ENCODE assay signal across 8 cellular contexts in the genomic region with DNA sequence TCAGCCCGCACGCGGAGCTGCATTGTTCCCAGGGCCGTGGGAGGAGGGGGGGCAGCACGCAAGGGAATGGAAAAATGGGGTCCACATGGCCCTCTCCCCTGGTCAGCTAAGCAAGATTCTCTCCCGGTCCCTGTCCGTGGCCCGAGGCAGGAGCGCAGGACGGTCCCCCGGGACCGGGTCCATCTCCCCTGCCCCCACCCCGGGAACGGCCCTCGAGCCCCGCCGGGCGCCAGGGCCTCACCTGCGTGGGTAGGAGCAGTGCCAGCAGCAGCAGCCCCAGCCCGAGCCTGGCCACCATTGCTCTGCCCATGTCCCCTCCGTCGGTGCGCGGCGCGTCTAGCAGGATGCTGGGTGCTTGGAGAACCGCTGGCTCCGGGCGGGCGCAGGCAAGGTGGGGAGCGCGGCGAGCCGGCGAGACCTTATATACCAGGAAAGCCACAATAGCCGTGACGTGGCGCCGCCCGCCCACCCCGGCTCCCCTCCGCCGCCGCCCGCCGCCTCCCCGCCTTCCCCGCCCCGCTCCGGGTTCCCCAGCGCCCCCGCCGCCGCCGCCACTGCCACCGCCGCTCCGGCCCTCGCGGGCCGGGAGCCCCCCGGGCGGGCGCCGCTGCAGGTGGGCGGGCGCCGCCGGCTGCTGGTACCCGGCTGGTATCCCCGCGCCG. TPM values are rescaled to one million over a fixed set of nuclear protein-coding genes. Genes with fewer than 3 reads are reported as not detected.
DNase-seq lines count a peak whose midpoint lies in the region; ATAC-seq, FAIRE-seq and TF ChIP-seq lines count a peak whose summit lies in the region.

A gene with protein sequence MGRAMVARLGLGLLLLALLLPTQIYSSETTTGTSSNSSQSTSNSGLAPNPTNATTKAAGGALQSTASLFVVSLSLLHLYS (minus strand): TSS at position 393 of the 662 bp plus-strand sequence. CDS start 83 bp downstream, at position 310.

- WGBS in heart right ventricle, 2 donors = 1 to 2% methylated on average over 41 to 60 of the region's 73 CpGs

- peak within 1 kb of the TSS; percentile 67 for H3K4me3 ChIP-seq in GM06990 (replicated peaks; ENCODE audit: low read depth, low read length)
- peak within 1 kb of the TSS; percentile 69 for H3K4me3 ChIP-seq in HEK293 (ENCODE audit: low read depth, low read length)
- H3K4me3 ChIP-seq in heart right ventricle = peak within 1 kb of the TSS; percentile 20 to 73 (median 54)
- peak within 1 kb of the TSS; percentile 55 for H3K4me3 ChIP-seq in retinal pigment epithelial cell (ENCODE audit: low read length)

- H3K27ac ChIP-seq in HEK293 (ENCODE audit: extremely low read depth, low read depth, low read length) (peak within 1 kb of the TSS; percentile 70; the same call in 1 of the 2 replicates), heart right ventricle (peak within 1 kb of the TSS in 1 of 10 donors; percentile 20)

- intact Hi-C loops in heart right ventricle (cut with DNase I) = loop anchor here in 5 of 10 donors (10.0 kb wide), 4 partner anchors 360 to 640 kb away; no protein-coding TSS in a partner anchor

- no peak for FAIRE-seq in GM19239 (lab: Jason Lieb, UNC)

- H3K27me3 ChIP-seq in GM06990 (replicated peaks; ENCODE audit: control insufficient read depth, insufficient read depth, low read length) (no peaks in the 10 kb centered on the region; the same call in none of the 2 replicates), heart right ventricle (peaks cover 27 to 95% (median 84%) of the 10 kb centered on the region in 7 donors)

- no peak for TF ChIP-seq CTCF in GM06990 (IDR thresholded peaks at IDR 0.05; ENCODE audit: insufficient read depth, low read length, poor library complexity, severe bottlenecking)
- TF ChIP-seq CTCF in HEK293 (tag by site-specific recombination; IDR thresholded peaks at IDR 0.05) = no peak
- no peak for TF ChIP-seq CTCF in heart right ventricle (IDR thresholded peaks at IDR 0.05)
- no peak for TF ChIP-seq CTCF in retinal pigment epithelial cell (conservative IDR thresholded peaks at IDR 0.05; ENCODE audit: low read depth, low read length)

- DNase-seq in GM06990 (ENCODE audit: extremely low read depth, insufficient read length) (peak; percentile 27), NCI-H2107 treated with DMSO at 0.1 percent for 48 hours (lab: John Stamatoyannopoulos, UW; ENCODE audit: unreplicated experiment) (peak; percentile 57), heart right ventricle (peak in 1 of 2 donors; percentile 9), retinal pigment epithelial cell (ENCODE audit: low read depth) (no peak), globus pallidus (ENCODE audit: low spot score) (no peak), GM19239 (ENCODE audit: insufficient read length, low spot score) (no peak)
- DNase-seq in activated T-cell treated with anti-CD3 and anti-CD28 coated beads, Interleukin-2, amount 50 U/mL, for 48 hours = peak; percentile 36 to 43

- H3K9me3 ChIP-seq in HEK293 (ENCODE audit: control insufficient read depth, insufficient read depth, low read depth, low read length) = no peaks in the 10 kb centered on the region
- H3K9me3 ChIP-seq in heart right ventricle = no peaks in the 10 kb centered on the region

- H3K4me1 ChIP-seq in HEK293 (ENCODE audit: control insufficient read depth, insufficient read depth, low read length) (no peaks in the 10 kb centered on the region), heart right ventricle (peaks cover 5 to 26% (median 20%) of the 10 kb centered on the region in 9 donors)

- no peaks in the 10 kb centered on the region for H3K36me3 ChIP-seq in GM06990 (ENCODE audit: control insufficient read depth, insufficient read depth, low read length)
- no peaks in the 10 kb centered on the region for H3K36me3 ChIP-seq in HEK293 (ENCODE audit: control insufficient read depth in 2 of 2, insufficient read depth in 1 of 2, low read length in 2 of 2)
- no peaks in the 10 kb centered on the region for H3K36me3 ChIP-seq in heart right ventricle

- ATAC-seq in heart right ventricle = peak in 2 of 8 donors; percentile 26 to 47

- POLR2A ChIA-PET in HEK293 (lab: Yijun Ruan, JAX) = interaction anchor here (0.6 to 1.1 kb wide), 4 partner anchors 175 to 649 kb away, joined by 3 to 9 read pairs (median 3); partner anchors contain the start of gene ATG5

- CTCF ChIA-PET in HEK293 (lab: Yijun Ruan, JAX) = interaction anchor here (0.7 to 1.1 kb wide), 5 partner anchors 11 to 294 kb away, joined by 3 to 4 read pairs (median 3); no protein-coding TSS in a partner anchor

TF ChIP-seq in HEK293, 187 proteins besides CTCF, POLR2A, EP300 and RAD21 (continues in another document):
- TF ChIP-seq ZNF837 (tag by site-specific recombination; IDR thresholded peaks at IDR 0.05) = no peak
- peak; percentile 55; the same call in 1 of the 2 replicates for TF ChIP-seq YY1 (tag by site-specific recombination; IDR thresholded peaks at IDR 0.05)
- no peak for TF ChIP-seq IKZF3 (tag by site-specific recombination; IDR thresholded peaks at IDR 0.05)
- TF ChIP-seq, protein P1, sequence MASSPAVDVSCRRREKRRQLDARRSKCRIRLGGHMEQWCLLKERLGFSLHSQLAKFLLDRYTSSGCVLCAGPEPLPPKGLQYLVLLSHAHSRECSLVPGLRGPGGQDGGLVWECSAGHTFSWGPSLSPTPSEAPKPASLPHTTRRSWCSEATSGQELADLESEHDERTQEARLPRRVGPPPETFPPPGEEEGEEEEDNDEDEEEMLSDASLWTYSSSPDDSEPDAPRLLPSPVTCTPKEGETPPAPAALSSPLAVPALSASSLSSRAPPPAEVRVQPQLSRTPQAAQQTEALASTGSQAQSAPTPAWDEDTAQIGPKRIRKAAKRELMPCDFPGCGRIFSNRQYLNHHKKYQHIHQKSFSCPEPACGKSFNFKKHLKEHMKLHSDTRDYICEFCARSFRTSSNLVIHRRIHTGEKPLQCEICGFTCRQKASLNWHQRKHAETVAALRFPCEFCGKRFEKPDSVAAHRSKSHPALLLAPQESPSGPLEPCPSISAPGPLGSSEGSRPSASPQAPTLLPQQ (tag by site-specific recombination; IDR thresholded peaks at IDR 0.05) = peak; percentile 45
- TF ChIP-seq GLI4 (tag by site-specific recombination; IDR thresholded peaks at IDR 0.05) = 0 out of 2 replicates have a peak, but pooled peaks have one; percentile 31
- peak; percentile 63 for TF ChIP-seq ZFHX2 (tag by site-specific recombination; conservative IDR thresholded peaks at IDR 0.05)
- TF ChIP-seq ZNF473 (tag by site-specific recombination; IDR thresholded peaks at IDR 0.05) = no peak
- TF ChIP-seq ZNF423 (tag by site-specific recombination; IDR thresholded peaks at IDR 0.05) = 0 out of 2 replicates have a peak, but pooled peaks have one; percentile 4
- no peak for TF ChIP-seq ZBTB49 (tag by site-specific recombination; IDR thresholded peaks at IDR 0.05; ENCODE audit: low read depth)
- 0 out of 2 replicates have a peak, but pooled peaks have one; percentile 54 for TF ChIP-seq ZFP37 (tag by site-specific recombination; IDR thresholded peaks at IDR 0.05)
- TF ChIP-seq ZFP69B (tag by site-specific recombination; IDR thresholded peaks at IDR 0.05) = peak; percentile 25; the same call in 1 of the 2 replicates
- TF ChIP-seq, protein P2, sequence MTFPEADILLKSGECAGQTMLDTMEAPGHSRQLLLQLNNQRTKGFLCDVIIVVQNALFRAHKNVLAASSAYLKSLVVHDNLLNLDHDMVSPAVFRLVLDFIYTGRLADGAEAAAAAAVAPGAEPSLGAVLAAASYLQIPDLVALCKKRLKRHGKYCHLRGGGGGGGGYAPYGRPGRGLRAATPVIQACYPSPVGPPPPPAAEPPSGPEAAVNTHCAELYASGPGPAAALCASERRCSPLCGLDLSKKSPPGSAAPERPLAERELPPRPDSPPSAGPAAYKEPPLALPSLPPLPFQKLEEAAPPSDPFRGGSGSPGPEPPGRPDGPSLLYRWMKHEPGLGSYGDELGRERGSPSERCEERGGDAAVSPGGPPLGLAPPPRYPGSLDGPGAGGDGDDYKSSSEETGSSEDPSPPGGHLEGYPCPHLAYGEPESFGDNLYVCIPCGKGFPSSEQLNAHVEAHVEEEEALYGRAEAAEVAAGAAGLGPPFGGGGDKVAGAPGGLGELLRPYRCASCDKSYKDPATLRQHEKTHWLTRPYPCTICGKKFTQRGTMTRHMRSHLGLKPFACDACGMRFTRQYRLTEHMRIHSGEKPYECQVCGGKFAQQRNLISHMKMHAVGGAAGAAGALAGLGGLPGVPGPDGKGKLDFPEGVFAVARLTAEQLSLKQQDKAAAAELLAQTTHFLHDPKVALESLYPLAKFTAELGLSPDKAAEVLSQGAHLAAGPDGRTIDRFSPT (tag by site-specific recombination; IDR thresholded peaks at IDR 0.05) = 0 out of 2 replicates have a peak, but pooled peaks have one; percentile 30
- peak; percentile 23; the same call in 1 of the 2 replicates for TF ChIP-seq EGR2 (tag by site-specific recombination; IDR thresholded peaks at IDR 0.05; ENCODE audit: low read depth)
- TF ChIP-seq ZNF48 (tag by site-specific recombination; IDR thresholded peaks at IDR 0.05) = no peak
- no peak for TF ChIP-seq ZNF76 (tag by site-specific recombination; IDR thresholded peaks at IDR 0.05; ENCODE audit: borderline replicate concordance, low read depth)
- 0 out of 2 replicates have a peak, but pooled peaks have one; percentile 45 for TF ChIP-seq ZNF391 (tag by site-specific recombination; IDR thresholded peaks at IDR 0.05; ENCODE audit: borderline replicate concordance, low read depth)

RNA-seq across cellular contexts. Expression of the gene that starts here (rescaled TPM):
- 1 to 10 TPM in 1 of 10 donors, under 1 TPM in 7, not detected in 2; 0.17 to 1.6 (median 0.64) TPM for total RNA-seq in heart right ventricle
- polyA plus RNA-seq in heart right ventricle = under 1 TPM; 0.42 to 0.59 TPM

Comparison
In these comparisons a context has a peak if more than half of its experiments do, and no peak if none do; other contexts are left out.
1. DNase-seq: peak in GM06990 (single experiment), NCI-H2107 treated with DMSO at 0.1 percent for 48 hours (single experiment) and activated T-cell treated with anti-CD3 and anti-CD28 coated beads, Interleukin-2, amount 50 U/mL, for 48 hours (2 of 2); none in retinal pigment epithelial cell (single experiment), globus pallidus (single experiment) and GM19239 (single experiment).
2. Peak in every context shown above with its lines, with median percentiles within 50 percentile points of each other: H3K4me3 ChIP-seq.